Comparison of ENCODE assay signal across 8 cellular contexts in the genomic region with DNA sequence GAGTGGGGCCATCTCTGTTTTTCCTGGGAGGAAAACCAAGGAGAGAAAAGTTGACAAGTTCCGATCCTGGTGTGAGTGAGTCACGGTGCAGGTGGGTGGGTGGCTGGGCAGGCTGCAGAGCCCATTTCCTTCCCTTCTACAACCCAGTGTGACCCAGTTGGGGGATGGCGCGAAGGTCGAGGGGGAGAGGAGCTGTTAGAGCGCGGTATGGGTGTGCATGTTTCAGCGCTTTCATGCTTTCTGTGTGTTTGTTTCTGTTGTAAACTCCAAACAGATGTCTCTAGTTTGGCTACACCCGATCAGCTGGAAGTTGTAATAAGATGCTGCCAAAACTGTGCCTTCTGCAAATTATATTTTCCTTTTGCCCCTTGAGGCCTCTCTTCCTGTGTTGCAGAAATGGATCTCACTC. TPM values are rescaled to one million over a fixed set of nuclear protein-coding genes. Genes with fewer than 3 reads are reported as not detected.
DNase-seq lines count a peak whose midpoint lies in the region; ATAC-seq and TF ChIP-seq lines count a peak whose summit lies in the region.

No MANE protein-coding gene starts in this region.

- POLR2A ChIA-PET in T-cell (lab: Charles Lee): interaction anchor here (0.6 to 3.1 kb wide), 3 partner anchors 18 to 50 kb away, joined by 3 to 19 read pairs (median 3); no protein-coding TSS in a partner anchor

- TF ChIP-seq CTCF in heart right ventricle (IDR thresholded peaks at IDR 0.05) (no peak), transverse colon (IDR thresholded peaks at IDR 0.05) (no peak)

- intact Hi-C loops in heart right ventricle (cut with DNase I) (loop anchor here in 9 of 10 donors (2.0 to 10.0 kb wide), 20 partner anchors 48 to 835 kb away; no protein-coding TSS in a partner anchor), transverse colon (cut with DNase I; ENCODE audit: low total_unique reads) (loop anchor here (5.0 to 10.0 kb wide), 2 partner anchors 568 to 855 kb away; a partner anchor contains a TSS)

- no peaks in the 10 kb centered on the region for H3K9me3 ChIP-seq in heart right ventricle
- no peaks in the 10 kb centered on the region for H3K9me3 ChIP-seq in transverse colon

- H3K27ac Mint-ChIP-seq in activated naive CD4-positive, alpha-beta T cell treated with anti-CD3 and anti-CD28 coated beads, Interleukin-2, amount 10 ng/mL, durations not matched to agents 7 days and 5 days: no peak overlapping the region
- peak overlapping the region; percentile 57 to 66 for H3K27ac Mint-ChIP-seq in T-cell

- peaks cover 42% of the 10 kb centered on the region for H3K4me1 Mint-ChIP-seq in activated naive CD4-positive, alpha-beta T cell treated with anti-CD3 and anti-CD28 coated beads, Interleukin-2, amount 10 ng/mL, durations not matched to agents 7 days and 5 days
- peaks cover 35 to 46% (median 35%) of the 10 kb centered on the region in 3 donors for H3K4me1 Mint-ChIP-seq in T-cell

- WGBS in heart right ventricle, 2 donors: 34 to 55% methylated on average over 9 of the region's 9 CpGs
- WGBS in transverse colon (ENCODE audit: low coverage in 1 of 2), 2 donors: 60% methylated on average over 9 of the region's 9 CpGs; no CpG with 5 or more reads in 1 of the 2 donors

- H3K4me1 ChIP-seq in heart right ventricle: peaks cover 12 to 64% (median 52%) of the 10 kb centered on the region in 9 donors
- peaks cover 0 to 41% (median 28%) of the 10 kb centered on the region in 4 donors for H3K4me1 ChIP-seq in transverse colon

- no peak for TF ChIP-seq EP300 in transverse colon (IDR thresholded peaks at IDR 0.05; ENCODE audit: low read depth)

- H3K4me3 Mint-ChIP-seq in activated naive CD4-positive, alpha-beta T cell treated with anti-CD3 and anti-CD28 coated beads, Interleukin-2, amount 10 ng/mL, durations not matched to agents 7 days and 5 days: no peak overlapping the region
- peak overlapping the region in 2 of 3 donors; percentile 69 to 95 for H3K4me3 Mint-ChIP-seq in T-cell

- no peak for TF ChIP-seq POLR2A in transverse colon (IDR thresholded peaks at IDR 0.05)

- H3K27me3 ChIP-seq in heart right ventricle (no peaks in the 10 kb centered on the region), transverse colon (no peaks in the 10 kb centered on the region)

- peaks cover 2% of the 10 kb centered on the region for H3K36me3 Mint-ChIP-seq in activated naive CD4-positive, alpha-beta T cell treated with anti-CD3 and anti-CD28 coated beads, Interleukin-2, amount 10 ng/mL, durations not matched to agents 7 days and 5 days
- no peaks in the 10 kb centered on the region for H3K36me3 Mint-ChIP-seq in T-cell

- H3K27ac ChIP-seq in heart right ventricle (peak overlapping the region in 9 of 10 donors; percentile 76 to 96 (median 88)), transverse colon (peak overlapping the region; percentile 75 to 93 (median 89))

- H3K36me3 ChIP-seq in heart right ventricle (peaks cover 0 to 16% (median 0%) of the 10 kb centered on the region in 9 donors), transverse colon (no peaks in the 10 kb centered on the region)

- H3K4me3 ChIP-seq in heart right ventricle (peak overlapping the region in 7 of 10 donors; percentile 68 to 98 (median 86)), transverse colon (no peak overlapping the region)

- H3K9me3 Mint-ChIP-seq in activated naive CD4-positive, alpha-beta T cell treated with anti-CD3 and anti-CD28 coated beads, Interleukin-2, amount 10 ng/mL, durations not matched to agents 7 days and 5 days: no peaks in the 10 kb centered on the region
- no peaks in the 10 kb centered on the region for H3K9me3 Mint-ChIP-seq in T-cell

- CTCF ChIA-PET in activated naive CD4-positive, alpha-beta T cell treated with anti-CD3 and anti-CD28 coated beads, Interleukin-2, amount 10 ng/mL, durations not matched to agents 7 days and 5 days (lab: Charles Lee): interaction anchor here (0.7 to 1.0 kb wide), 2 partner anchors 312 to 571 kb away, joined by 4 read pairs; no protein-coding TSS in a partner anchor
- CTCF ChIA-PET in T-cell (lab: Charles Lee): interaction anchor here in 1 of 2 donors (0.7 kb wide), 1 partner anchor 80 kb away, joined by 3 read pairs; no protein-coding TSS in a partner anchor

- DNase-seq in activated naive CD4-positive, alpha-beta T cell treated with Interleukin-2 at 50 U/mL for 16 hours: peak; percentile 14
- no peak for DNase-seq in activated naive CD4-positive, alpha-beta T cell treated with anti-CD3 and anti-CD28 coated beads, Interleukin-2, amount 10 ng/mL, durations not matched to agents 7 days and 5 days
- DNase-seq in T-cell (peak in 7 of 34 experiments; percentile 4 to 17 (median 14)), heart right ventricle (peak; percentile 33 to 34), transverse colon (no peak), Ammon's horn (ENCODE audit: low spot score) (no peak)

- ATAC-seq in T-cell (replicated peaks in 1 of 4) (no peak), heart right ventricle (no peak), HG02870 (IDR thresholded peaks at IDR 0.05; ENCODE audit: unreplicated experiment) (no peak), SK-N-SH treated with all-trans-retinoic acid at 6 μM for 48 hours (no peak)

- in situ Hi-C loops in transverse colon (cut with MboI; ENCODE audit: low pct_ligation_motif_present in 1 of 4, low pct_unique_long_range_greater_than_20kb in 1 of 4, low sequenced_read_pairs in 3 of 4): loop anchor here (10.0 to 25.0 kb wide), 5 partner anchors 273 to 848 kb away; a partner anchor contains a TSS

- H3K27me3 Mint-ChIP-seq in activated naive CD4-positive, alpha-beta T cell treated with anti-CD3 and anti-CD28 coated beads, Interleukin-2, amount 10 ng/mL, durations not matched to agents 7 days and 5 days: peaks cover 81% of the 10 kb centered on the region
- peaks cover 16 to 17% of the 10 kb centered on the region in 2 donors for H3K27me3 Mint-ChIP-seq in T-cell

TF ChIP-seq in SK-N-SH treated with all-trans-retinoic acid at 6 μM for 48 hours, 23 proteins besides CTCF, POLR2A, EP300 and RAD21:
- no peak for TF ChIP-seq ZNF8 (CRISPR knock-in tag; IDR thresholded peaks at IDR 0.05)
- TF ChIP-seq ZFP30 (CRISPR knock-in tag; IDR thresholded peaks at IDR 0.05): no peak
- TF ChIP-seq, protein P1, sequence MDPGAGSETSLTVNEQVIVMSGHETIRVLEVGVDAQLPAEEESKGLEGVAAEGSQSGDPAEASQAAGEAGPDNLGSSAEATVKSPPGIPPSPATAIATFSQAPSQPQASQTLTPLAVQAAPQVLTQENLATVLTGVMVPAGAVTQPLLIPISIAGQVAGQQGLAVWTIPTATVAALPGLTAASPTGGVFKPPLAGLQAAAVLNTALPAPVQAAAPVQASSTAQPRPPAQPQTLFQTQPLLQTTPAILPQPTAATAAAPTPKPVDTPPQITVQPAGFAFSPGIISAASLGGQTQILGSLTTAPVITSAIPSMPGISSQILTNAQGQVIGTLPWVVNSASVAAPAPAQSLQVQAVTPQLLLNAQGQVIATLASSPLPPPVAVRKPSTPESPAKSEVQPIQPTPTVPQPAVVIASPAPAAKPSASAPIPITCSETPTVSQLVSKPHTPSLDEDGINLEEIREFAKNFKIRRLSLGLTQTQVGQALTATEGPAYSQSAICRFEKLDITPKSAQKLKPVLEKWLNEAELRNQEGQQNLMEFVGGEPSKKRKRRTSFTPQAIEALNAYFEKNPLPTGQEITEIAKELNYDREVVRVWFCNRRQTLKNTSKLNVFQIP (CRISPR knock-in tag; IDR thresholded peaks at IDR 0.05; ENCODE audit: borderline replicate concordance, low read depth): no peak
- TF ChIP-seq GLIS3 (CRISPR knock-in tag; IDR thresholded peaks at IDR 0.05): no peak
- TF ChIP-seq OSR1 (CRISPR knock-in tag; IDR thresholded peaks at IDR 0.05): no peak
- TF ChIP-seq ZNF565 (CRISPR knock-in tag; conservative IDR thresholded peaks at IDR 0.05; ENCODE audit: low read depth): no peak
- TF ChIP-seq ZNF70 (CRISPR knock-in tag; IDR thresholded peaks at IDR 0.05): no peak
- TF ChIP-seq SNAI2 (CRISPR knock-in tag; IDR thresholded peaks at IDR 0.05): no peak

RNA-seq across cellular contexts. Expression of a gene that starts 3.8 kb away (rescaled TPM):
- total RNA-seq in T-cell (10 to 100 TPM in 2 of 5 donors, 1 to 10 TPM in 3; 2.2 to 14.2 (median 8.1) TPM), heart right ventricle (10 to 100 TPM in 9 of 10 donors, 1 to 10 TPM in 1; 9.2 to 61.7 (median 19.8) TPM), transverse colon (100 to 1,000 TPM in 2 of 4 donors, 10 to 100 TPM in 2; 31.2 to 111 (median 95.9) TPM)
- 10 to 100 TPM in 1 of 2 donors, 1 to 10 TPM in 1; 8.9 to 15.4 TPM for polyA plus RNA-seq in heart right ventricle

RNA-seq across cellular contexts. Expression of a gene that starts 17.5 kb away (rescaled TPM):
- total RNA-seq in T-cell (10 to 100 TPM; 40.0 to 83.5 (median 49.5) TPM), heart right ventricle (10 to 100 TPM; 11.9 to 22.1 (median 18.9) TPM), transverse colon (10 to 100 TPM; 18.7 to 69.9 (median 52.8) TPM)
- polyA plus RNA-seq in heart right ventricle: 10 to 100 TPM; 11.3 to 17.9 TPM

RNA-seq across cellular contexts. Expression of a gene that starts 56.3 kb away (rescaled TPM):
- 1 to 10 TPM; 1.6 to 3.3 (median 2.3) TPM for total RNA-seq in T-cell
- 1 to 10 TPM; 3.1 to 9.5 (median 4.5) TPM for total RNA-seq in heart right ventricle
- polyA plus RNA-seq in heart right ventricle: 10 to 100 TPM in 1 of 2 donors, 1 to 10 TPM in 1; 8.2 to 21.9 TPM
- total RNA-seq in transverse colon: 100 to 1,000 TPM in 1 of 4 donors, 10 to 100 TPM in 3; 52.0 to 101 (median 58.8) TPM

Comparison
In these comparisons a context has a peak if more than half of its experiments do, and no peak if none do; other contexts are left out.
1. DNase-seq: peak in activated naive CD4-positive, alpha-beta T cell treated with Interleukin-2 at 50 U/mL for 16 hours (single experiment) and heart right ventricle (2 of 2); none in activated naive CD4-positive, alpha-beta T cell treated with anti-CD3 and anti-CD28 coated beads, Interleukin-2, amount 10 ng/mL, durations not matched to agents 7 days and 5 days (single experiment), transverse colon (single experiment) and Ammon's horn (single experiment).
2. H3K4me3 ChIP-seq: peak in heart right ventricle (7 of 10); none in transverse colon (0 of 4).
3. RNA of a gene that starts 56.3 kb away (total RNA-seq): 52.0 to 101 TPM in transverse colon; 3.1 to 9.5 TPM in heart right ventricle and 1.6 to 3.3 TPM in T-cell; every median in the first group is over 4 times any median in the second.